Comparison of ENCODE assay signal across 25 cellular contexts in the genomic region with DNA sequence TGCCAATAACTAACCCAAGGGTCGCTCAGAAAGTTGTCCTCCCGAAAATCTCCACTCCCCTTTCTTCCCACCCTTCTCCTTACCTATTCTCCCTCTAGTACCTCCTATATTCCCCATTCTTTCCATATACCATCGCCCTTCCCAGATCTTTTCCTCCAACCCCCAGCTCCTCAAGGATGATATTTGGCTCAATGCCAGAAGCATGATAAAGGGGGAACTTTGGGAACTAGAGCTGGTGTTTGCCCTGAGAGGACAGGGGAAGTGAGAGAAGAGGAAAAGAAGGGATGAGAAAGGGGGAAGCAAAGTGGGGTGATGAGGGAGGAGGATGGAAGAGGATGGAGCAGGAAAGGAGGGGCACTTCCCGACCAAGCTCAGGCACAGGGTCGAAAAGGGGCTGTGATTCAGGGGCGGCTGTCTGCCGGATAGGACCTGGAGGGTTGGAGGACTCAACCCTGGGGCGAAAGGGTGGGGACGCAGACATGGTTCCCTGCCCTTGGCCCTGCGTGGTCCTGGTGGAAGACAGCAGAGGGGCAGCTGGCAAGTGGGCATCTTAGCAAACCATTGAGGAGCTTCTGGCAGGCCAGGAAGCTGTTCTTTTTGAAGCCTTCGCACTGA. TPM values are rescaled to one million over a fixed set of nuclear protein-coding genes. Genes with fewer than 3 reads are reported as not detected.
DNase-seq lines count a peak whose midpoint lies in the region; ATAC-seq, FAIRE-seq and TF ChIP-seq lines count a peak whose summit lies in the region.
"Had no signal": no experiment of that assay in that cellular context is flagged by ENCODE, and none has a peak within 500 bp of the region (broad histone marks: within the 10 kb centered on the region; RNA-seq: fewer than 3 reads in every experiment).

No MANE protein-coding gene starts in this region.

- H3K23ac ChIP-seq in H1 (ENCODE audit: insufficient read length) = no peak overlapping the region

- no peaks in the 10 kb centered on the region for H3K9me3 Mint-ChIP-seq in naive thymus-derived CD4-positive, alpha-beta T cell
- H3K9me3 Mint-ChIP-seq: CD4-positive, alpha-beta T cell; IgD-negative memory B cell had no signal

- no peak overlapping the region for H3K18ac ChIP-seq in H1 (ENCODE audit: extremely low read depth, low read length)

- H3K56ac ChIP-seq in H1 (replicated peaks; ENCODE audit: insufficient read length, low read depth, low read length) = no peak overlapping the region

- H2BK15ac ChIP-seq in H1 (ENCODE audit: low read length) = peak overlapping the region; percentile 41; the same call in 1 of the 2 replicates

- CTCF ChIA-PET in HEK293 (lab: Yijun Ruan, JAX) (no interaction called here), H1 (lab: Charles Lee; ENCODE audit: partially characterized antibody) (interaction anchor here (0.6 to 2.0 kb wide), 3 partner anchors 14 to 212 kb away, joined by 3 to 8 read pairs (median 3); no protein-coding TSS in a partner anchor)
- CTCF ChIA-PET in naive thymus-derived CD4-positive, alpha-beta T cell (lab: Charles Lee) = no interaction called here

- TF ChIP-seq CTCF in HEK293 (tag by site-specific recombination; IDR thresholded peaks at IDR 0.05) (no peak), H1 (IDR thresholded peaks at IDR 0.05; ENCODE audit: control extremely low read depth in 1 of 3, insufficient read depth in 1 of 3, low read depth in 1 of 3, low read length in 3 of 3) (no peak), right lobe of liver (IDR thresholded peaks at IDR 0.05) (no peak), spleen (IDR thresholded peaks at IDR 0.05 in 8 of 11, conservative IDR thresholded peaks at IDR 0.05 in 3 of 11) (no peak)

- no peak overlapping the region for H2BK120ac ChIP-seq in H1 (replicated peaks; ENCODE audit: low read depth, low read length)

- peak overlapping the region; percentile 23 for H4K91ac ChIP-seq in H1 (replicated peaks; ENCODE audit: insufficient read length, low read length)

- DNase-seq in DMS 273 (lab: John Stamatoyannopoulos, UW; ENCODE audit: unreplicated experiment) (peak; percentile 3), DMS 273 treated with DMSO at 0.1 percent for 48 hours (lab: John Stamatoyannopoulos, UW) (no peak), H1 (ENCODE audit: low read depth in 1 of 2, low spot score in 2 of 2) (no peak), right lobe of liver (no peak), spleen (no peak)
- DNase-seq in naive thymus-derived CD4-positive, alpha-beta T cell = no peak
- no peak for DNase-seq in stimulated activated CD4-positive, alpha-beta T cell treated with anti-CD3 and anti-CD28 coated beads, Interleukin-2, amount 100 ng/mL, for 48 hours
- DNase-seq: AML-193; Caco-2; CD4-positive, alpha-beta T cell; DMS53; DND-41; EL had no signal

- no peaks in the 10 kb centered on the region for H3K23me2 ChIP-seq in H1 (ENCODE audit: low read depth, low read length)

- H3K4ac ChIP-seq in H1 (replicated peaks; ENCODE audit: insufficient read length, low read depth, low read length) = no peak overlapping the region

- no peak overlapping the region for H3K14ac ChIP-seq in H1 (ENCODE audit: insufficient read length)

- H3K36me3 ChIP-seq in HEK293 (ENCODE audit: control insufficient read depth in 2 of 2, insufficient read depth in 1 of 2, low read length in 2 of 2) (no peaks in the 10 kb centered on the region), H1 (ENCODE audit: control insufficient read depth in 2 of 4, insufficient read depth in 4 of 4, low read length in 3 of 4) (no peaks in the 10 kb centered on the region), right lobe of liver (no peaks in the 10 kb centered on the region), spleen (no peaks in the 10 kb centered on the region)
- no peaks in the 10 kb centered on the region for H3K36me3 ChIP-seq in naive thymus-derived CD4-positive, alpha-beta T cell (ENCODE audit: control insufficient read depth in 2 of 3, insufficient read depth in 3 of 3, low read length in 3 of 3)

- WGBS in H1 (ENCODE audit: extremely low coverage in 1 of 2, insufficient coverage in 1 of 2, insufficient read length in 1 of 2, insufficient replicate concordance in 2 of 2, low coverage in 1 of 2, low lambda C conversion rate in 2 of 2, missing lambda C conversion rate in 1 of 2), 2 experiments = 89 to 100% methylated on average over 1 to 10 of the region's 11 CpGs
- WGBS in right lobe of liver (ENCODE audit: insufficient coverage, low coverage, low lambda C conversion rate, missing lambda C conversion rate) = 61% methylated on average over 9 of the region's 11 CpGs
- WGBS in spleen, 5 donors = 63 to 81% (median 74%) methylated on average over 11 of the region's 11 CpGs

- ATAC-seq in right lobe of liver = peak in 1 of 4 donors; percentile 31
- no peak for ATAC-seq in naive thymus-derived CD4-positive, alpha-beta T cell
- ATAC-seq: A549, GM12878, HCT116 had no signal

- peaks cover 0 to 3% (median 0%) of the 10 kb centered on the region in 5 donors for H3K36me3 Mint-ChIP-seq in naive thymus-derived CD4-positive, alpha-beta T cell

- H3K4me3 Mint-ChIP-seq in naive thymus-derived CD4-positive, alpha-beta T cell = no peak overlapping the region
- H3K4me3 Mint-ChIP-seq: CD4-positive, alpha-beta T cell; IgD-negative memory B cell had no signal

- no peak overlapping the region for H2BK5ac ChIP-seq in H1 (ENCODE audit: low read depth, low read length)

- no peak overlapping the region for H3K27ac ChIP-seq in HEK293 (ENCODE audit: extremely low read depth, low read depth, low read length)
- no peak overlapping the region for H3K27ac ChIP-seq in H1 (ENCODE audit: low read depth, low read length)
- peak overlapping the region; percentile 29 to 66 (median 34) for H3K27ac ChIP-seq in right lobe of liver
- no peak overlapping the region for H3K27ac ChIP-seq in naive thymus-derived CD4-positive, alpha-beta T cell (ENCODE audit: low read depth, low read length)
- peak overlapping the region in 2 of 8 donors; percentile 40 to 56 for H3K27ac ChIP-seq in spleen
- H3K27ac ChIP-seq: 22Rv1, A549, C4-2B had no signal

- TF ChIP-seq POLR2A in H1 (IDR thresholded peaks at IDR 0.05; ENCODE audit: control extremely low read depth in 1 of 2, low read depth in 2 of 2, low read length in 2 of 2) (no peak), right lobe of liver (IDR thresholded peaks at IDR 0.05) (no peak), spleen (IDR thresholded peaks at IDR 0.05) (no peak)

- H2BK20ac ChIP-seq in H1 (ENCODE audit: low read length) = no peak overlapping the region; the same call in 1 of the 2 replicates

- peaks cover 3 to 18% (median 11%) of the 10 kb centered on the region in 5 donors for H3K27me3 Mint-ChIP-seq in naive thymus-derived CD4-positive, alpha-beta T cell
- H3K27me3 Mint-ChIP-seq: IgD-negative memory B cell had no signal

- no peaks in the 10 kb centered on the region for H3K27me3 ChIP-seq in H1 (replicated peaks in 1 of 4; ENCODE audit: control insufficient read depth in 3 of 4, extremely low read depth in 1 of 4, insufficient read depth in 3 of 4, low read length in 3 of 4)
- H3K27me3 ChIP-seq in right lobe of liver = no peaks in the 10 kb centered on the region
- no peaks in the 10 kb centered on the region for H3K27me3 ChIP-seq in naive thymus-derived CD4-positive, alpha-beta T cell (ENCODE audit: control insufficient read depth in 2 of 2, insufficient read depth in 2 of 2, low read length in 2 of 2)
- peaks cover 0 to 7% (median 0%) of the 10 kb centered on the region in 7 donors for H3K27me3 ChIP-seq in spleen (replicated peaks in 1 of 7)

- FAIRE-seq in H1 (lab: Jason Lieb, UNC) = no peak
- FAIRE-seq: A549, GM12878, GM19239, H54, HTR-8/SVneo had no signal

- intact Hi-C loops in right lobe of liver (cut with DNase I) = no loop called here
- intact Hi-C loops in naive thymus-derived CD4-positive, alpha-beta T cell (cut with micrococcal nuclease) = no loop called here
- intact Hi-C loops in spleen (cut with DNase I; ENCODE audit: low total_unique reads) = no loop called here

- H2AFZ ChIP-seq in H1 (ENCODE audit: low read length) = no peak overlapping the region

- no peak overlapping the region for H4K8ac ChIP-seq in H1 (ENCODE audit: extremely low read depth, insufficient read depth, low read length)

- no peak overlapping the region for H3K4me2 ChIP-seq in H1 (ENCODE audit: insufficient read depth in 1 of 2, low read depth in 2 of 2, low read length in 2 of 2)
- H3K4me2 ChIP-seq: A549 had no signal

- POLR2A ChIA-PET in HEK293 (lab: Yijun Ruan, JAX) = no interaction called here
- POLR2A ChIA-PET in H1 (lab: Charles Lee; ENCODE audit: partially characterized antibody) = interaction anchor here (1.4 kb wide), 1 partner anchor 11 kb away, joined by 3 read pairs; no protein-coding TSS in a partner anchor
- POLR2A ChIA-PET in naive thymus-derived CD4-positive, alpha-beta T cell (lab: Charles Lee) = no interaction called here

- no peak overlapping the region for H3K27ac Mint-ChIP-seq in naive thymus-derived CD4-positive, alpha-beta T cell
- H3K27ac Mint-ChIP-seq: CD4-positive, alpha-beta T cell; IgD-negative memory B cell had no signal

- H2BK12ac ChIP-seq in H1 (ENCODE audit: low read depth, low read length) = no peak overlapping the region

- TF ChIP-seq RAD21 in H1 (IDR thresholded peaks at IDR 0.05 in 1 of 2, conservative IDR thresholded peaks at IDR 0.05 in 1 of 2; ENCODE audit: low read depth in 2 of 2, low read length in 2 of 2) = no peak

- H3K4me1 ChIP-seq in HEK293 (ENCODE audit: control insufficient read depth, insufficient read depth, low read length) = no peaks in the 10 kb centered on the region
- H3K4me1 ChIP-seq in H1 (replicated peaks in 1 of 4; ENCODE audit: control insufficient read depth in 3 of 4, insufficient read depth in 4 of 4, low read length in 3 of 4) = peaks cover 0 to 3% (median 0%) of the 10 kb centered on the region in 4 experiments; a peak in 2 of 7 replicates
- peaks cover 0 to 20% (median 6%) of the 10 kb centered on the region in 4 donors for H3K4me1 ChIP-seq in right lobe of liver
- H3K4me1 ChIP-seq in naive thymus-derived CD4-positive, alpha-beta T cell (ENCODE audit: control insufficient read depth in 2 of 2, insufficient read depth in 2 of 2, low read length in 2 of 2) = no peaks in the 10 kb centered on the region
- no peaks in the 10 kb centered on the region for H3K4me1 ChIP-seq in spleen
- H3K4me1 ChIP-seq: A549, Caco-2 had no signal

- H3K79me2 ChIP-seq in H1 (ENCODE audit: control insufficient read depth in 1 of 2, insufficient read depth in 2 of 2, low read length in 2 of 2) = no peaks in the 10 kb centered on the region

- no peaks in the 10 kb centered on the region for H3K79me1 ChIP-seq in H1 (ENCODE audit: low read depth, low read length)

- H3K4me3 ChIP-seq in HEK293 (ENCODE audit: low read depth, low read length) = no peak overlapping the region
- no peak overlapping the region for H3K4me3 ChIP-seq in H1 (ENCODE audit: extremely low read depth in 1 of 4, insufficient read depth in 2 of 4, low read depth in 3 of 4, low read length in 4 of 4)
- peak overlapping the region; percentile 12 to 33 (median 22) for H3K4me3 ChIP-seq in right lobe of liver
- no peak overlapping the region for H3K4me3 ChIP-seq in naive thymus-derived CD4-positive, alpha-beta T cell (ENCODE audit: low read length)
- peak overlapping the region in 4 of 8 donors; percentile 10 to 62 (median 28) for H3K4me3 ChIP-seq in spleen
- H3K4me3 ChIP-seq: A549, GM12878 had no signal

- no peaks in the 10 kb centered on the region for H3K4me1 Mint-ChIP-seq in naive thymus-derived CD4-positive, alpha-beta T cell
- H3K4me1 Mint-ChIP-seq: IgD-negative memory B cell had no signal

- no peak for TF ChIP-seq EP300 in H1 (IDR thresholded peaks at IDR 0.05; ENCODE audit: borderline replicate concordance in 1 of 2, low read depth in 2 of 2, low read length in 2 of 2)

- no peak overlapping the region for H2AK5ac ChIP-seq in H1 (ENCODE audit: low read depth, low read length)

- no peaks in the 10 kb centered on the region for H4K20me1 ChIP-seq in H1 (replicated peaks in 1 of 2; ENCODE audit: control insufficient read depth in 1 of 2, insufficient read depth in 2 of 2, low read length in 2 of 2)

- H4K5ac ChIP-seq in H1 (ENCODE audit: insufficient read length, low read depth, low read length) = no peak overlapping the region

- H3K9me3 ChIP-seq in HEK293 (ENCODE audit: control insufficient read depth, insufficient read depth, low read depth, low read length) (no peaks in the 10 kb centered on the region), H1 (ENCODE audit: insufficient read depth in 2 of 2, low read depth in 1 of 2, low read length in 1 of 2) (no peaks in the 10 kb centered on the region), right lobe of liver (no peaks in the 10 kb centered on the region), spleen (no peaks in the 10 kb centered on the region)
- H3K9me3 ChIP-seq in naive thymus-derived CD4-positive, alpha-beta T cell (ENCODE audit: control insufficient read depth in 2 of 3, low read length in 3 of 3) = no peaks in the 10 kb centered on the region
- H3K9me3 ChIP-seq: A549, Caco-2 had no signal

- H3K9ac ChIP-seq in H1 (replicated peaks in 1 of 4; ENCODE audit: extremely low read depth in 1 of 4, low read depth in 3 of 4, low read length in 3 of 4) = no peak overlapping the region

RNA-seq across cellular contexts. Expression of a gene that starts 1.8 kb away (rescaled TPM):
- total RNA-seq in H1 (2021; fragmentation: NEBNext Ultra II Directional; extraction: Animal tissue kit (Norgen Biotek cat#: 25700)) = not detected in 2 replicates
- polyA plus RNA-seq in H1 (2011; rRNA removed) (not detected in 2 replicates), spleen (1 to 10 TPM in 2 of 3 donors, under 1 TPM in 1; 0.33 to 4.6 (median 3.8) TPM)
- not detected for polyA plus RNA-seq in H1 (2011; cell fraction: cytosol; rRNA removed)
- polyA plus RNA-seq in H1 (2011; cell fraction: nucleus; rRNA removed) = not detected
- polyA plus RNA-seq in H1 (2012, experiment 1 of 2) = not detected in 4 replicates
- polyA plus RNA-seq in H1 (2012, experiment 2 of 2) = not detected
- not detected for polyA plus RNA-seq in H1 (2013, experiment 1 of 2)
- polyA plus RNA-seq in H1 (2013, experiment 2 of 2) = not detected
- 0.10 TPM in 1 of 2 replicates, not detected in the other for polyA minus RNA-seq in H1 (2011; rRNA and poly(A)+ RNA removed)
- not detected for polyA minus RNA-seq in H1 (2011; cell fraction: cytosol; rRNA and poly(A)+ RNA removed)
- not detected for polyA minus RNA-seq in H1 (2011; cell fraction: nucleus; rRNA and poly(A)+ RNA removed)
- total RNA-seq in right lobe of liver (10 to 100 TPM; 24.4 to 78.2 (median 48.7) TPM), spleen (10 to 100 TPM in 6 of 7 donors, 1 to 10 TPM in 1; 5.4 to 90.9 (median 36.8) TPM)
- under 1 TPM in 1 of 5 experiments, not detected in 4; 0.49 TPM for total RNA-seq in naive thymus-derived CD4-positive, alpha-beta T cell
- not detected for polyA plus RNA-seq in naive thymus-derived CD4-positive, alpha-beta T cell
- total RNA-seq: Caco-2; CD4-positive, alpha-beta T cell; G401; GM12878 had no signal
- polyA plus RNA-seq: BJ, GM12878, IgD-negative memory B cell had no signal

RNA-seq across cellular contexts. Expression of a gene that starts 59.3 kb away (rescaled TPM):
- total RNA-seq in H1 (2021; fragmentation: NEBNext Ultra II Directional; extraction: Animal tissue kit (Norgen Biotek cat#: 25700)) = not detected in 2 replicates
- polyA plus RNA-seq in H1 (2011; rRNA removed) = not detected in 2 replicates
- not detected for polyA plus RNA-seq in H1 (2011; cell fraction: cytosol; rRNA removed)
- not detected for polyA plus RNA-seq in H1 (2011; cell fraction: nucleus; rRNA removed)
- polyA plus RNA-seq in H1 (2012, experiment 1 of 2) = not detected in 4 replicates
- polyA plus RNA-seq in H1 (2012, experiment 2 of 2) = not detected
- not detected for polyA plus RNA-seq in H1 (2013, experiment 1 of 2)
- polyA plus RNA-seq in H1 (2013, experiment 2 of 2) = not detected
- polyA minus RNA-seq in H1 (2011; rRNA and poly(A)+ RNA removed) = 0.15 TPM in 1 of 2 replicates, not detected in the other
- polyA minus RNA-seq in H1 (2011; cell fraction: cytosol; rRNA and poly(A)+ RNA removed) = not detected
- not detected for polyA minus RNA-seq in H1 (2011; cell fraction: nucleus; rRNA and poly(A)+ RNA removed)
- total RNA-seq in right lobe of liver = 10 to 100 TPM; 28.7 to 59.8 (median 45.5) TPM
- not detected for total RNA-seq in naive thymus-derived CD4-positive, alpha-beta T cell
- not detected for polyA plus RNA-seq in naive thymus-derived CD4-positive, alpha-beta T cell
- not detected for total RNA-seq in spleen
- polyA plus RNA-seq in spleen = under 1 TPM in 1 of 3 donors, not detected in 2; 0.05 TPM
- total RNA-seq: CD4-positive, alpha-beta T cell; G401; GM12878 had no signal
- polyA plus RNA-seq: A549, BJ, GM12878, IgD-negative memory B cell had no signal

Comparison
In these comparisons a context has a peak if more than half of its experiments do, and no peak if none do; other contexts are left out.
1. H3K27ac ChIP-seq: peak in right lobe of liver (3 of 3); none in HEK293 (single experiment), H1 (single experiment) and naive thymus-derived CD4-positive, alpha-beta T cell (single experiment).
2. H3K4me3 ChIP-seq: peak in right lobe of liver (3 of 3); none in HEK293 (single experiment), H1 (0 of 4) and naive thymus-derived CD4-positive, alpha-beta T cell (single experiment).
3. RNA of a gene that starts 59.3 kb away (total RNA-seq): 28.7 to 59.8 TPM in right lobe of liver; not detected in H1, not detected in naive thymus-derived CD4-positive, alpha-beta T cell and not detected in spleen; every median in the first group is over 10 times any median in the second.